ENCODE assay signal across 23 cellular contexts in the genomic region with DNA sequence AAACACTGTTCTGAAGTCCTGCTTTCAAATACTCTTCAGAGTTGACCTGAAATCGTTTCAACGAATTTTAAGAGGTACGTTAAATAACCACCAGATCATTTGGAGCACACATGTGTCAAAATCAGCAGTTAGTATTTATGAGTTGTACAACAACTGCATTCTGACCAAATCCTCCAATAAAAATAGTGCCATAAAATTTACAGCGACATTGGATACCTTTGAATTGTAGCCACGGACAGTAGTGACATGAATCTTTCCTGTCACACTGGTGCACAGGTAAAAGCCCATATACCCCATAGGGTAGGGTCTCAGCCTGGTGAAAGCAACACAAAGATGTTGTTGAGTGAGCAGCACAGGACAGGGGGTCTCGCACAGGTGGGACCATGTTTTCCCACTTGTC.
"Had no signal": no experiment of that assay in that cellular context is flagged by ENCODE, and none has a peak within 500 bp of the region (broad histone marks: within the 10 kb centered on the region; RNA-seq: fewer than 3 reads in every experiment).

No MANE protein-coding gene starts in this region.

- H3K27ac Mint-ChIP-seq: activated CD4-positive, alpha-beta memory T cell treated with anti-CD3 and anti-CD28 coated beads, Interleukin-2, amount 10 ng/mL, durations not matched to agents 7 days and 5 days; activated CD4-positive, alpha-beta T cell treated with anti-CD3 and anti-CD28 coated beads for 36 hours; activated naive CD4-positive, alpha-beta T cell treated with anti-CD3 and anti-CD28 coated beads, Interleukin-2, amount 10 ng/mL, durations not matched to agents 7 days and 5 days; activated naive CD8-positive, alpha-beta T cell treated with anti-CD3 and anti-CD28 coated beads for 36 hours; activated T-cell treated with anti-CD3 and anti-CD28 coated beads, Interleukin-2, amount 50 U/mL, for 72 hours; activated T-helper 2 cell treated with anti-CD3 and anti-CD28 coated beads, Interferon-gamma antibody, Interleukin-2, Interleukin-4, amounts not matched to agents 10 μg/mL and 5 μg/mL and 100 μg/mL, durations not matched to agents 14 hours and 24 hours and 36 hours had no signal

- ATAC-seq: activated CD4-positive, alpha-beta T cell treated with anti-CD3 and anti-CD28 coated beads for 36 hours; activated T-cell treated with anti-CD3 and anti-CD28 coated beads, Interleukin-2, amount 50 U/mL, for 72 hours had no signal

- H3K4me3 ChIP-seq: SK-N-MC had no signal

- H3K9me3 Mint-ChIP-seq: activated CD4-positive, alpha-beta memory T cell treated with anti-CD3 and anti-CD28 coated beads, Interleukin-2, amount 10 ng/mL, durations not matched to agents 7 days and 5 days; activated naive CD4-positive, alpha-beta T cell treated with anti-CD3 and anti-CD28 coated beads, Interleukin-2, amount 10 ng/mL, durations not matched to agents 7 days and 5 days; activated naive CD8-positive, alpha-beta T cell treated with anti-CD3 and anti-CD28 coated beads for 36 hours; activated T-cell treated with anti-CD3 and anti-CD28 coated beads, Interleukin-2, amount 50 U/mL, for 72 hours; activated T-helper 2 cell treated with anti-CD3 and anti-CD28 coated beads, Interferon-gamma antibody, Interleukin-2, Interleukin-4, amounts not matched to agents 10 μg/mL and 5 μg/mL and 100 μg/mL, durations not matched to agents 14 hours and 24 hours and 36 hours had no signal

- H3K27ac ChIP-seq: SK-N-MC, WERI-Rb-1 had no signal

- H3K4me3 Mint-ChIP-seq: activated CD4-positive, alpha-beta memory T cell treated with anti-CD3 and anti-CD28 coated beads, Interleukin-2, amount 10 ng/mL, durations not matched to agents 7 days and 5 days; activated CD4-positive, alpha-beta T cell treated with anti-CD3 and anti-CD28 coated beads for 36 hours; activated naive CD4-positive, alpha-beta T cell treated with anti-CD3 and anti-CD28 coated beads, Interleukin-2, amount 10 ng/mL, durations not matched to agents 7 days and 5 days; activated naive CD8-positive, alpha-beta T cell treated with anti-CD3 and anti-CD28 coated beads for 36 hours; activated T-cell treated with anti-CD3 and anti-CD28 coated beads, Interleukin-2, amount 50 U/mL, for 72 hours had no signal

- H3K36me3 ChIP-seq: WERI-Rb-1 had no signal

- H3K4me1 Mint-ChIP-seq: activated CD4-positive, alpha-beta memory T cell treated with anti-CD3 and anti-CD28 coated beads, Interleukin-2, amount 10 ng/mL, durations not matched to agents 7 days and 5 days; activated CD4-positive, alpha-beta T cell treated with anti-CD3 and anti-CD28 coated beads for 36 hours; activated naive CD4-positive, alpha-beta T cell treated with anti-CD3 and anti-CD28 coated beads, Interleukin-2, amount 10 ng/mL, durations not matched to agents 7 days and 5 days had no signal

- H3K27me3 Mint-ChIP-seq: activated CD4-positive, alpha-beta memory T cell treated with anti-CD3 and anti-CD28 coated beads, Interleukin-2, amount 10 ng/mL, durations not matched to agents 7 days and 5 days; activated CD4-positive, alpha-beta T cell treated with anti-CD3 and anti-CD28 coated beads for 36 hours; activated naive CD4-positive, alpha-beta T cell treated with anti-CD3 and anti-CD28 coated beads, Interleukin-2, amount 10 ng/mL, durations not matched to agents 7 days and 5 days; activated naive CD8-positive, alpha-beta T cell treated with anti-CD3 and anti-CD28 coated beads for 36 hours had no signal

- FAIRE-seq: colon had no signal

- DNase-seq: activated CD4-positive, alpha-beta memory T cell treated with anti-CD3 and anti-CD28 coated beads, Interleukin-2, amount 10 ng/mL, durations not matched to agents 7 days and 5 days; activated CD4-positive, alpha-beta T cell treated with anti-CD3 and anti-CD28 coated beads for 36 hours; activated CD4-positive, alpha-beta T cell treated with anti-CD3 and anti-CD28 coated beads, Interleukin-2, amount 50 U/mL, for 1 hour; activated CD8-positive, alpha-beta memory T cell treated with anti-CD3 and anti-CD28 coated beads, Interleukin-2, amount 50 U/mL, for 4 hours; activated gamma-delta T cell treated with Interleukin-2 at 50 U/mL for 16 hours; activated naive CD4-positive, alpha-beta T cell treated with anti-CD3 and anti-CD28 coated beads, Interleukin-2, amount 10 ng/mL, durations not matched to agents 7 days and 5 days; activated naive CD8-positive, alpha-beta T cell treated with anti-CD3 and anti-CD28 coated beads for 36 hours; activated T-cell treated with anti-CD3 and anti-CD28 coated beads, Interleukin-2, amount 50 U/mL, for 72 hours; cerebellar nuclear complex; Karpas-422; MM.1S; NCI-H187 treated with DMSO at 0.1 percent for 48 hours; NCI-H2081 treated with DMSO at 0.1 percent for 48 hours; NCI-H2171; NCI-H2227 treated with DMSO at 0.1 percent for 48 hours; NCI-H446 treated with DMSO at 0.1 percent for 48 hours; NCI-H526 treated with DMSO at 0.1 percent for 48 hours; SIG-M5; T-helper 1 cell; WERI-Rb-1 had no signal
